In the genomic region with DNA sequence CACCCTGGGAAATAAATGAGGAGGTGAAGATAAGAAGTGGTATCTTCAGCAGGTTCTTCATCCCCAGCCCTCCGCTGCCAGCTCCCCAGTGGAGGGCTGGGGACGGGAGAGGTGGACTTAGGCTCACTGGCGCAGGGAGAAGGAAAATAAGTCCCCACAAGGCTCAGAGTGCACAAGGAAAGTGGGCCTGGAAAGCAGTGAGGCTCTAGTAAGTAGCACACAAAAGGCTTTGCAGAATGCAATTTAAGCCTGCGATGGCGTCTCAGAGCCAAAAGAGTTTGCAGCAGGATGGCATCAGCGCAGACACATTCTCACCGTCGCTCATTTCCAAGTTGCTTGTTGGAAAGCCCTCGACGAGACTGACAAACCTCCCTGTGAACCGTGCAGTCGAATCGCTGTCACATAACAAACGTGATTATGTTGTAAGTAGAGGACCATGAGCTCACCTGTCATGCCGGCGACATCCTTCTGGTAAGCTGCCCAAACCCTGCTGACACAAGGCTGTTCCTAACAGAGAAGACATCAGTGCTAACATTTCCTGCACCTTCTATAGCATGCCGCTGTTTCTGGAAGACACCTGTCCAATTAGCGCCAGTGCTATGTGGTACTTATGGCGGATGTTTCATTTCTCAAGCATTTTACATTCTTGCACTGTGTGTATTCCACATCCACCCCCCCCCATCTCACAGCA, we compare ENCODE assay signal across 1 cellular context.
TF ChIP-seq lines count a peak whose summit lies in the region.

No MANE protein-coding gene starts in this region.

TF ChIP-seq in IMR-90, 13 proteins besides CTCF, POLR2A, EP300 and RAD21:
- TF ChIP-seq SMC3 (IDR thresholded peaks at IDR 0.05; ENCODE audit: low read depth, low read length): no peak
- TF ChIP-seq BHLHE40 (IDR thresholded peaks at IDR 0.05; ENCODE audit: low read depth, low read length): no peak
- TF ChIP-seq, protein P1, sequence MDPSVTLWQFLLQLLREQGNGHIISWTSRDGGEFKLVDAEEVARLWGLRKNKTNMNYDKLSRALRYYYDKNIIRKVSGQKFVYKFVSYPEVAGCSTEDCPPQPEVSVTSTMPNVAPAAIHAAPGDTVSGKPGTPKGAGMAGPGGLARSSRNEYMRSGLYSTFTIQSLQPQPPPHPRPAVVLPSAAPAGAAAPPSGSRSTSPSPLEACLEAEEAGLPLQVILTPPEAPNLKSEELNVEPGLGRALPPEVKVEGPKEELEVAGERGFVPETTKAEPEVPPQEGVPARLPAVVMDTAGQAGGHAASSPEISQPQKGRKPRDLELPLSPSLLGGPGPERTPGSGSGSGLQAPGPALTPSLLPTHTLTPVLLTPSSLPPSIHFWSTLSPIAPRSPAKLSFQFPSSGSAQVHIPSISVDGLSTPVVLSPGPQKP (IDR thresholded peaks at IDR 0.05; ENCODE audit: borderline replicate concordance, low read depth, low read length): no peak
- no peak for TF ChIP-seq CHD1 (IDR thresholded peaks at IDR 0.05; ENCODE audit: low read depth, low read length)
- TF ChIP-seq FOS (IDR thresholded peaks at IDR 0.05; ENCODE audit: low read depth, low read length): no peak
- TF ChIP-seq MXI1 (IDR thresholded peaks at IDR 0.05; ENCODE audit: borderline replicate concordance, low read depth, low read length): no peak
- no peak for TF ChIP-seq NFE2L2 (IDR thresholded peaks at IDR 0.05; ENCODE audit: low read depth, low read length)
- TF ChIP-seq, protein P2, sequence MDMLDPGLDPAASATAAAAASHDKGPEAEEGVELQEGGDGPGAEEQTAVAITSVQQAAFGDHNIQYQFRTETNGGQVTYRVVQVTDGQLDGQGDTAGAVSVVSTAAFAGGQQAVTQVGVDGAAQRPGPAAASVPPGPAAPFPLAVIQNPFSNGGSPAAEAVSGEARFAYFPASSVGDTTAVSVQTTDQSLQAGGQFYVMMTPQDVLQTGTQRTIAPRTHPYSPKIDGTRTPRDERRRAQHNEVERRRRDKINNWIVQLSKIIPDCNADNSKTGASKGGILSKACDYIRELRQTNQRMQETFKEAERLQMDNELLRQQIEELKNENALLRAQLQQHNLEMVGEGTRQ (IDR thresholded peaks at IDR 0.05; ENCODE audit: low read depth, low read length): no peak
- no peak for TF ChIP-seq RFX5 (IDR thresholded peaks at IDR 0.05; ENCODE audit: low read depth, low read length)
- TF ChIP-seq CEBPB (IDR thresholded peaks at IDR 0.05; ENCODE audit: low read depth, low read length): no peak
- no peak for TF ChIP-seq MAZ (IDR thresholded peaks at IDR 0.05; ENCODE audit: borderline replicate concordance, low read depth, low read length)
- no peak for TF ChIP-seq MAFK (IDR thresholded peaks at IDR 0.05; ENCODE audit: low read depth, low read length)
- no peak for TF ChIP-seq RCOR1 (IDR thresholded peaks at IDR 0.05; ENCODE audit: insufficient replicate concordance, low read length)
